1 cellular context compared by ENCODE assay signal in the genomic region with DNA sequence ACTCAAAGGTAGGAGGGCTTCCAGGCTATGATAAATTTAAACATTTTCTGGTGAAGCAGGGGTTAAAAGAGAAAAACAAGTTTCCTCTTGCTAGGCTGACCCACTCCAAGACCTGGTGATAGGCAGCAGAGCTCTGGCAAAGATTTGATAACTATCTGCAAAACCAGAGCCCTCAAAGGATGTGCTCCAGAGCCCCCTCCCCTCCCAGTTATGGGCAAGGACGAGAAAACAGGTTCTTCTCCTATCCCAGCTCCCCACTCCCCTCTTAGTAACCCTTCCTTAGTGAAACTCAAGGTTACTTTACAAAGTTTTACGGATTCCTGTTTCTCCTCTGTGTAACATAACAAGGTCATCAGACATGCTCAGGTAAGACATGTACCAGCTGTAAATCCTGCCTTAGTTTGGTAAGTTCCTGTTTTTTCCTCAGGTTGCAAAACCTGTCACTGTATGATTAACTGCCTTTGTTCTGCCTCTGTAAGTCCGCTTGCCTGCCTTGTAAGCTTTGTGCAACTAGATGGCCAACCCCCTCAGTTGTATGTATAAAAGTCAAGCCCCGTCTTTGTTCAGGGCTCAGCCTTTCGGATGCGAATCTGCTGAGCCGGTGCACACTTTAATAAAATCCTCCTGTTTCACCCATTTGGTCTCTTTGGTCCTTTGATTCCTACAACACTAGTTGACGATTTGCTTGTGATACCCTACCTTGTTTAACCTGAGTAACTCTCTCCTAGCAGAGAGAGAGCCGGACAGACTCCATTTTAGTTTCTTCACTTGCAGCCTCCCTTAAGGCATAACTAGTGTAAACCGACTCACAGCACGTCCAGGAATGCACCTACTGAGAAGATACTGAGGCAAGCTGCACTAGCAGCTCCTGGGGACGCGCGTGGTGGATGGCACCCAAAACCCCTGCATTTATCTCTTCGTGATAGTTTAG.
TF ChIP-seq lines count a peak whose summit lies in the region.

No MANE protein-coding gene starts in this region.

TF ChIP-seq in HepG2, 621 proteins besides CTCF, POLR2A, EP300 and RAD21 (continues in another document):
- TF ChIP-seq, protein P1, sequence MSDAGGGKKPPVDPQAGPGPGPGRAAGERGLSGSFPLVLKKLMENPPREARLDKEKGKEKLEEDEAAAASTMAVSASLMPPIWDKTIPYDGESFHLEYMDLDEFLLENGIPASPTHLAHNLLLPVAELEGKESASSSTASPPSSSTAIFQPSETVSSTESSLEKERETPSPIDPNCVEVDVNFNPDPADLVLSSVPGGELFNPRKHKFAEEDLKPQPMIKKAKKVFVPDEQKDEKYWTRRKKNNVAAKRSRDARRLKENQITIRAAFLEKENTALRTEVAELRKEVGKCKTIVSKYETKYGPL (CRISPR knock-in tag; IDR thresholded peaks at IDR 0.05) = no peak
- TF ChIP-seq SAP130 (CRISPR knock-in tag; IDR thresholded peaks at IDR 0.05; ENCODE audit: low read depth) (0 out of 2 replicates have a peak, but pooled peaks have one; percentile 25), ZNF256 (CRISPR knock-in tag; conservative IDR thresholded peaks at IDR 0.05) (no peak), REL (CRISPR knock-in tag; conservative IDR thresholded peaks at IDR 0.05) (no peak), ZNF781 (CRISPR knock-in tag; IDR thresholded peaks at IDR 0.05; ENCODE audit: borderline replicate concordance, not compliant biosample characterization) (no peak), ZNF687 (CRISPR knock-in tag; IDR thresholded peaks at IDR 0.05) (no peak), ZNF775 (CRISPR knock-in tag; IDR thresholded peaks at IDR 0.05; ENCODE audit: borderline replicate concordance) (no peak), ELF4 (CRISPR knock-in tag; IDR thresholded peaks at IDR 0.05; ENCODE audit: borderline replicate concordance) (no peak), FOXO4 (CRISPR knock-in tag; conservative IDR thresholded peaks at IDR 0.05) (no peak), RFXAP (CRISPR knock-in tag; IDR thresholded peaks at IDR 0.05; ENCODE audit: borderline replicate concordance) (no peak), NR2F6 (IDR thresholded peaks at IDR 0.05) (no peak), NR2F6 (CRISPR knock-in tag; IDR thresholded peaks at IDR 0.05) (no peak), ZNF317 (CRISPR knock-in tag; IDR thresholded peaks at IDR 0.05) (no peak), CEBPB (IDR thresholded peaks at IDR 0.05; ENCODE audit: borderline replicate concordance, low read depth, low read length) (peak; percentile 38; the same call in 1 of the 2 replicates), SOX5 (CRISPR knock-in tag; IDR thresholded peaks at IDR 0.05; ENCODE audit: borderline replicate concordance) (peak; percentile 80), SNAI1 (CRISPR knock-in tag; IDR thresholded peaks at IDR 0.05; ENCODE audit: borderline replicate concordance) (no peak), ZFAT (CRISPR knock-in tag; conservative IDR thresholded peaks at IDR 0.05) (peak; percentile 84; the same call in 1 of the 2 replicates), SSRP1 (CRISPR knock-in tag; IDR thresholded peaks at IDR 0.05) (no peak), GTF2F1 (IDR thresholded peaks at IDR 0.05; ENCODE audit: low read length) (no peak), ZNF616 (CRISPR knock-in tag; IDR thresholded peaks at IDR 0.05; ENCODE audit: low read depth) (no peak), SRF (IDR thresholded peaks at IDR 0.05; ENCODE audit: low read depth, low read length) (0 out of 2 replicates have a peak, but pooled peaks have one; percentile 1), MYNN (CRISPR knock-in tag; IDR thresholded peaks at IDR 0.05; ENCODE audit: low read depth) (no peak), BCL3 (CRISPR knock-in tag; IDR thresholded peaks at IDR 0.05) (no peak), ZNF788 (CRISPR knock-in tag; IDR thresholded peaks at IDR 0.05; ENCODE audit: borderline replicate concordance) (no peak), MYC (CRISPR knock-in tag; IDR thresholded peaks at IDR 0.05; ENCODE audit: borderline replicate concordance) (no peak), ZNF609 (CRISPR knock-in tag; IDR thresholded peaks at IDR 0.05; ENCODE audit: borderline replicate concordance) (no peak), FOSL2 (CRISPR knock-in tag; IDR thresholded peaks at IDR 0.05) (no peak), HOXA9 (CRISPR knock-in tag; IDR thresholded peaks at IDR 0.05; ENCODE audit: borderline replicate concordance) (peak; percentile 91; the same call in 1 of the 2 replicates), SOX13 (IDR thresholded peaks at IDR 0.05) (peak; percentile 61; the same call in 1 of the 2 replicates), SOX13 (CRISPR knock-in tag; conservative IDR thresholded peaks at IDR 0.05 in 1 of 2, IDR thresholded peaks at IDR 0.05 in 1 of 2) (peak in 1 of 2 experiments; percentile 87; a peak in 2 of 4 replicates), ZNF543 (CRISPR knock-in tag; IDR thresholded peaks at IDR 0.05) (no peak), ZNF430 (CRISPR knock-in tag; IDR thresholded peaks at IDR 0.05) (no peak), NCOA2 (CRISPR knock-in tag; IDR thresholded peaks at IDR 0.05) (no peak), HOXA5 (CRISPR knock-in tag; IDR thresholded peaks at IDR 0.05) (peak; percentile 96), HNRNPH1 (optimal IDR thresholded peaks at IDR 0.05; ENCODE audit: low read depth, low read length) (no peak), ZNF235 (CRISPR knock-in tag; IDR thresholded peaks at IDR 0.05; ENCODE audit: borderline replicate concordance) (no peak), MEIS1 (CRISPR knock-in tag; IDR thresholded peaks at IDR 0.05; ENCODE audit: borderline replicate concordance) (peak; percentile 49; the same call in 1 of the 2 replicates)
- TF ChIP-seq, protein P2, sequence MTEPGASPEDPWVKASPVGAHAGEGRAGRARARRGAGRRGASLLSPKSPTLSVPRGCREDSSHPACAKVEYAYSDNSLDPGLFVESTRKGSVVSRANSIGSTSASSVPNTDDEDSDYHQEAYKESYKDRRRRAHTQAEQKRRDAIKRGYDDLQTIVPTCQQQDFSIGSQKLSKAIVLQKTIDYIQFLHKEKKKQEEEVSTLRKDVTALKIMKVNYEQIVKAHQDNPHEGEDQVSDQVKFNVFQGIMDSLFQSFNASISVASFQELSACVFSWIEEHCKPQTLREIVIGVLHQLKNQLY (CRISPR knock-in tag; IDR thresholded peaks at IDR 0.05) = no peak
- TF ChIP-seq, protein P3, sequence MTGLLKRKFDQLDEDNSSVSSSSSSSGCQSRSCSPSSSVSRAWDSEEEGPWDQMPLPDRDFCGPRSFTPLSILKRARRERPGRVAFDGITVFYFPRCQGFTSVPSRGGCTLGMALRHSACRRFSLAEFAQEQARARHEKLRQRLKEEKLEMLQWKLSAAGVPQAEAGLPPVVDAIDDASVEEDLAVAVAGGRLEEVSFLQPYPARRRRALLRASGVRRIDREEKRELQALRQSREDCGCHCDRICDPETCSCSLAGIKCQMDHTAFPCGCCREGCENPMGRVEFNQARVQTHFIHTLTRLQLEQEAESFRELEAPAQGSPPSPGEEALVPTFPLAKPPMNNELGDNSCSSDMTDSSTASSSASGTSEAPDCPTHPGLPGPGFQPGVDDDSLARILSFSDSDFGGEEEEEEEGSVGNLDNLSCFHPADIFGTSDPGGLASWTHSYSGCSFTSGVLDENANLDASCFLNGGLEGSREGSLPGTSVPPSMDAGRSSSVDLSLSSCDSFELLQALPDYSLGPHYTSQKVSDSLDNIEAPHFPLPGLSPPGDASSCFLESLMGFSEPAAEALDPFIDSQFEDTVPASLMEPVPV (CRISPR knock-in tag; IDR thresholded peaks at IDR 0.05) = no peak
- TF ChIP-seq, protein P4, sequence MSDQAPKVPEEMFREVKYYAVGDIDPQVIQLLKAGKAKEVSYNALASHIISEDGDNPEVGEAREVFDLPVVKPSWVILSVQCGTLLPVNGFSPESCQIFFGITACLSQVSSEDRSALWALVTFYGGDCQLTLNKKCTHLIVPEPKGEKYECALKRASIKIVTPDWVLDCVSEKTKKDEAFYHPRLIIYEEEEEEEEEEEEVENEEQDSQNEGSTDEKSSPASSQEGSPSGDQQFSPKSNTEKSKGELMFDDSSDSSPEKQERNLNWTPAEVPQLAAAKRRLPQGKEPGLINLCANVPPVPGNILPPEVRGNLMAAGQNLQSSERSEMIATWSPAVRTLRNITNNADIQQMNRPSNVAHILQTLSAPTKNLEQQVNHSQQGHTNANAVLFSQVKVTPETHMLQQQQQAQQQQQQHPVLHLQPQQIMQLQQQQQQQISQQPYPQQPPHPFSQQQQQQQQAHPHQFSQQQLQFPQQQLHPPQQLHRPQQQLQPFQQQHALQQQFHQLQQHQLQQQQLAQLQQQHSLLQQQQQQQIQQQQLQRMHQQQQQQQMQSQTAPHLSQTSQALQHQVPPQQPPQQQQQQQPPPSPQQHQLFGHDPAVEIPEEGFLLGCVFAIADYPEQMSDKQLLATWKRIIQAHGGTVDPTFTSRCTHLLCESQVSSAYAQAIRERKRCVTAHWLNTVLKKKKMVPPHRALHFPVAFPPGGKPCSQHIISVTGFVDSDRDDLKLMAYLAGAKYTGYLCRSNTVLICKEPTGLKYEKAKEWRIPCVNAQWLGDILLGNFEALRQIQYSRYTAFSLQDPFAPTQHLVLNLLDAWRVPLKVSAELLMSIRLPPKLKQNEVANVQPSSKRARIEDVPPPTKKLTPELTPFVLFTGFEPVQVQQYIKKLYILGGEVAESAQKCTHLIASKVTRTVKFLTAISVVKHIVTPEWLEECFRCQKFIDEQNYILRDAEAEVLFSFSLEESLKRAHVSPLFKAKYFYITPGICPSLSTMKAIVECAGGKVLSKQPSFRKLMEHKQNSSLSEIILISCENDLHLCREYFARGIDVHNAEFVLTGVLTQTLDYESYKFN (CRISPR knock-in tag; conservative IDR thresholded peaks at IDR 0.05) = 0 out of 2 replicates have a peak, but pooled peaks have one; percentile 15
